19 cellular contexts compared by ENCODE assay signal in genomic region chr6:41692080-41692675, GRCh38. TPM values are rescaled to one million over a fixed set of nuclear protein-coding genes. Genes with fewer than 3 reads are reported as not detected.
DNase-seq lines count a peak whose midpoint lies in the region; ATAC-seq and FAIRE-seq lines count a peak whose summit lies in the region.
"Had no signal": no experiment of that assay in that cellular context is flagged by ENCODE, and none has a peak within 500 bp of the region (broad histone marks: within the 10 kb centered on the region; RNA-seq: fewer than 3 reads in every experiment).

No MANE protein-coding gene starts in this region.

- no peaks in the 10 kb centered on the region for H3K9me3 ChIP-seq in aorta (ENCODE audit: control insufficient read depth, low read length)
- H3K9me3 ChIP-seq: BE2C had no signal

- POLR2A ChIA-PET in activated CD4-positive, alpha-beta memory T cell treated with anti-CD3 and anti-CD28 coated beads, Interleukin-2, amount 10 ng/mL, durations not matched to agents 7 days and 5 days (lab: Charles Lee) = no interaction called here

- H3K4me1 ChIP-seq in aorta (ENCODE audit: control insufficient read depth in 1 of 2, insufficient read depth in 2 of 2, low read length in 2 of 2) = no peaks in the 10 kb centered on the region
- H3K4me1 ChIP-seq: BE2C had no signal

- FAIRE-seq in urothelium cell line (lab: Jason Lieb, UNC) = no peak
- FAIRE-seq: G401.6 had no signal

- ATAC-seq in aorta (ENCODE audit: low FRiP score) = no peak

- no peaks in the 10 kb centered on the region for H3K9me3 Mint-ChIP-seq in activated CD4-positive, alpha-beta memory T cell treated with anti-CD3 and anti-CD28 coated beads, Interleukin-2, amount 10 ng/mL, durations not matched to agents 7 days and 5 days
- H3K9me3 Mint-ChIP-seq: CD8-positive, alpha-beta memory T cell; GM23338 had no signal

- H3K27ac ChIP-seq in angular gyrus (ENCODE audit: low read depth, low read length) = peak overlapping the region; percentile 98
- H3K27ac ChIP-seq in layer of hippocampus (ENCODE audit: low read depth, low read length) = peak overlapping the region; percentile 100
- H3K27ac ChIP-seq in aorta (ENCODE audit: low read depth in 1 of 2, low read length in 2 of 2) = no peak overlapping the region

- DNase-seq in posterior vena cava (ENCODE audit: low spot score) = peak; percentile 28
- peak; percentile 22 to 40 for DNase-seq in aorta
- DNase-seq in urothelium cell line (ENCODE audit: low spot score) = no peak
- no peak for DNase-seq in activated CD4-positive, alpha-beta memory T cell treated with anti-CD3 and anti-CD28 coated beads, Interleukin-2, amount 10 ng/mL, durations not matched to agents 7 days and 5 days
- no peak for DNase-seq in activated CD8-positive, alpha-beta memory T cell treated with anti-CD3 and anti-CD28 coated beads, Interleukin-2, amount 50 U/mL, for 48 hours
- DNase-seq: BE2C, DND-41, KBM-7, NCI-H1436 treated with DMSO at 0.1 percent for 48 hours, NCI-H2029 treated with DMSO at 0.1 percent for 48 hours, NCI-H774, RPMI8226 had no signal

- no peak overlapping the region for H3K4me3 Mint-ChIP-seq in activated CD4-positive, alpha-beta memory T cell treated with anti-CD3 and anti-CD28 coated beads, Interleukin-2, amount 10 ng/mL, durations not matched to agents 7 days and 5 days
- H3K4me3 Mint-ChIP-seq: CD8-positive, alpha-beta memory T cell; GM23338 had no signal

- H3K36me3 Mint-ChIP-seq in activated CD4-positive, alpha-beta memory T cell treated with anti-CD3 and anti-CD28 coated beads, Interleukin-2, amount 10 ng/mL, durations not matched to agents 7 days and 5 days (ENCODE audit: low read depth) = no peaks in the 10 kb centered on the region

- no peaks in the 10 kb centered on the region for H3K27me3 Mint-ChIP-seq in activated CD4-positive, alpha-beta memory T cell treated with anti-CD3 and anti-CD28 coated beads, Interleukin-2, amount 10 ng/mL, durations not matched to agents 7 days and 5 days

- CTCF ChIA-PET in activated CD4-positive, alpha-beta memory T cell treated with anti-CD3 and anti-CD28 coated beads, Interleukin-2, amount 10 ng/mL, durations not matched to agents 7 days and 5 days (lab: Charles Lee) = interaction anchor here (1.2 to 1.7 kb wide), 2 partner anchors 9 to 14 kb away, joined by 3 to 5 read pairs; no protein-coding TSS in a partner anchor

- H3K27me3 ChIP-seq in layer of hippocampus (ENCODE audit: control insufficient read depth, insufficient read depth, low read length) (no peaks in the 10 kb centered on the region), aorta (ENCODE audit: control insufficient read depth in 1 of 2, insufficient read depth in 2 of 2, low read length in 1 of 2) (no peaks in the 10 kb centered on the region)
- H3K27me3 ChIP-seq: BE2C had no signal

- intact Hi-C loops in posterior vena cava (cut with DNase I) (no loop called here), aorta (cut with DNase I) (no loop called here)

- peaks cover 4% of the 10 kb centered on the region for H3K4me1 Mint-ChIP-seq in activated CD4-positive, alpha-beta memory T cell treated with anti-CD3 and anti-CD28 coated beads, Interleukin-2, amount 10 ng/mL, durations not matched to agents 7 days and 5 days

- H3K4me3 ChIP-seq in aorta (ENCODE audit: low read length in 2 of 2) = no peak overlapping the region
- H3K4me3 ChIP-seq: GM23338 had no signal

- no peak overlapping the region for H3K27ac Mint-ChIP-seq in activated CD4-positive, alpha-beta memory T cell treated with anti-CD3 and anti-CD28 coated beads, Interleukin-2, amount 10 ng/mL, durations not matched to agents 7 days and 5 days
- H3K27ac Mint-ChIP-seq: GM23338 had no signal

- peaks cover 0 to 4% of the 10 kb centered on the region in 2 donors for H3K36me3 ChIP-seq in aorta (ENCODE audit: control insufficient read depth in 1 of 2, insufficient read depth in 2 of 2, low read length in 1 of 2)
- H3K36me3 ChIP-seq: BE2C had no signal

RNA-seq across cellular contexts. Expression of gene TFEB, which starts 43.2 kb away (rescaled TPM):
- total RNA-seq in posterior vena cava (10 to 100 TPM; 15.1 to 20.6 TPM), aorta (10 to 100 TPM; 22.2 to 32.1 TPM)
- polyA plus RNA-seq in aorta = 10 to 100 TPM in 1 of 2 donors, 1 to 10 TPM in 1; 7.3 to 20.9 TPM
- total RNA-seq in activated CD4-positive, alpha-beta memory T cell treated with anti-CD3 and anti-CD28 coated beads, Interleukin-2, amount 10 ng/mL, durations not matched to agents 7 days and 5 days = 10 to 100 TPM; 14.9 to 15.0 TPM

RNA-seq across cellular contexts. Expression of gene MDFI, which starts 53.9 kb away (rescaled TPM):
- 1 to 10 TPM; 5.4 to 6.5 TPM for total RNA-seq in posterior vena cava
- total RNA-seq in aorta = 10 to 100 TPM in 1 of 2 donors, 1 to 10 TPM in 1; 9.3 to 22.3 TPM
- 1 to 10 TPM in 1 of 2 donors, under 1 TPM in 1; 0.13 to 5.4 TPM for polyA plus RNA-seq in aorta
- total RNA-seq in activated CD4-positive, alpha-beta memory T cell treated with anti-CD3 and anti-CD28 coated beads, Interleukin-2, amount 10 ng/mL, durations not matched to agents 7 days and 5 days = not detected
- total RNA-seq: CD8-positive, alpha-beta memory T cell had no signal
- polyA plus RNA-seq: CD8-positive, alpha-beta memory T cell had no signal

RNA-seq across cellular contexts. Expression of gene PGC, which starts 55.0 kb away (rescaled TPM):
- not detected for total RNA-seq in posterior vena cava
- total RNA-seq in aorta = under 1 TPM; 0.33 to 0.65 TPM
- polyA plus RNA-seq in aorta = 1 to 10 TPM; 1.1 to 2.5 TPM
- not detected for total RNA-seq in activated CD4-positive, alpha-beta memory T cell treated with anti-CD3 and anti-CD28 coated beads, Interleukin-2, amount 10 ng/mL, durations not matched to agents 7 days and 5 days
- total RNA-seq: CD8-positive, alpha-beta memory T cell; GM23338; NCI-H460 had no signal
- polyA plus RNA-seq: AG04450; CD8-positive, alpha-beta memory T cell; GM23338 had no signal

Comparison
In these comparisons a context has a peak if more than half of its experiments do, and no peak if none do; other contexts are left out.
1. H3K27ac ChIP-seq: peak in angular gyrus (single experiment) and layer of hippocampus (single experiment); none in aorta (0 of 2).
2. DNase-seq: peak in posterior vena cava (single experiment) and aorta (2 of 2); none in urothelium cell line (single experiment), activated CD4-positive, alpha-beta memory T cell treated with anti-CD3 and anti-CD28 coated beads, Interleukin-2, amount 10 ng/mL, durations not matched to agents 7 days and 5 days (single experiment) and activated CD8-positive, alpha-beta memory T cell treated with anti-CD3 and anti-CD28 coated beads, Interleukin-2, amount 50 U/mL, for 48 hours (single experiment).
3. RNA of gene MDFI, which starts 53.9 kb away (total RNA-seq): 9.3 to 22.3 TPM in aorta and 5.4 to 6.5 TPM in posterior vena cava; not detected in activated CD4-positive, alpha-beta memory T cell treated with anti-CD3 and anti-CD28 coated beads, Interleukin-2, amount 10 ng/mL, durations not matched to agents 7 days and 5 days; every median in the first group is over 4 times any median in the second.